23 cellular contexts compared by ENCODE assay signal in the genomic region with DNA sequence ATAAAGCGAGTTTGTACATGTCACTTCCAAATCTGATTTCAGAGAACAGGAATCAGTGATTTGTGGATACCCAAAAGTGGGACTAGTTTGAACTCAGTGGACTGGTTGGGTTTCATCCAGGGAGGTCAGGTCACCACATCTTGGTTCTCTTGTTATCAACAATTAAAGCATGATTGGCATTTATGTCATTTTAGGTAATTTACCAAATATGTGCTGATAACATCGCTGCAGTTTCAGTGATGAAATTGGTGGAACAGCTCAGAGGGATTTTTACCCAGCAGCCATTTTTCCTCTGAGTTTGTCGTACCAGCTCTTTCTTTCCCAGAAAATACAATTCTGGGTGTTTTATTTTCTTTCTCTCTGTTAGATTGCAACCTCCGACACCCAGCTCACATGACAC.
"Had no signal": no experiment of that assay in that cellular context is flagged by ENCODE, and none has a peak within 500 bp of the region (broad histone marks: within the 10 kb centered on the region; RNA-seq: fewer than 3 reads in every experiment).

No MANE protein-coding gene starts in this region.

- H3K27me3 ChIP-seq: colonic mucosa, foreskin keratinocyte had no signal

- ATAC-seq: effector memory CD8-positive, alpha-beta T cell; esophagus mucosa; gastrocnemius medialis; gastroesophageal sphincter; heart left ventricle; heart right ventricle had no signal

- DNase-seq: colonic mucosa; cortex of kidney; dermis blood vessel endothelial cell; effector CD4-positive, alpha-beta T cell; effector CD8-positive, alpha-beta T cell; effector memory CD4-positive, alpha-beta T cell; effector memory CD8-positive, alpha-beta T cell; endodermal cell; erythroblast; esophagus squamous epithelium; foreskin fibroblast; foreskin melanocyte; gastrocnemius medialis; glutamatergic neuron; heart right ventricle had no signal

- H3K4me3 Mint-ChIP-seq: dendritic cell treated with granulocyte-macrophage colony-stimulating factor and Interleukin-4, amounts not matched to agents 40 ng/mL and 50 ng/mL, for 4 days; effector memory CD8-positive, alpha-beta T cell; endodermal cell had no signal

- H3K27ac Mint-ChIP-seq: dendritic cell treated with granulocyte-macrophage colony-stimulating factor and Interleukin-4, amounts not matched to agents 40 ng/mL and 50 ng/mL, for 4 days; effector memory CD8-positive, alpha-beta T cell; endodermal cell had no signal

- H3K4me3 ChIP-seq: colonic mucosa, coronary artery, dorsolateral prefrontal cortex, esophagus squamous epithelium, gastrocnemius medialis, gastroesophageal sphincter, heart left ventricle, heart right ventricle had no signal

- H3K27ac ChIP-seq: colonic mucosa, coronary artery, dorsolateral prefrontal cortex, epithelial cell of prostate, esophagus squamous epithelium, foreskin keratinocyte, gastrocnemius medialis, gastroesophageal sphincter, heart left ventricle, heart right ventricle had no signal

- H3K4me1 ChIP-seq: colonic mucosa, esophagus squamous epithelium, foreskin keratinocyte, gastrocnemius medialis, gastroesophageal sphincter, heart left ventricle, heart right ventricle had no signal

- H3K36me3 ChIP-seq: colonic mucosa, esophagus squamous epithelium, gastrocnemius medialis, gastroesophageal sphincter, heart left ventricle, heart right ventricle had no signal

- H3K9me3 ChIP-seq: colonic mucosa, esophagus squamous epithelium, gastrocnemius medialis, gastroesophageal sphincter, heart left ventricle, heart right ventricle had no signal

- H3K9me3 Mint-ChIP-seq: dendritic cell treated with granulocyte-macrophage colony-stimulating factor and Interleukin-4, amounts not matched to agents 40 ng/mL and 50 ng/mL, for 4 days; effector memory CD8-positive, alpha-beta T cell; endodermal cell had no signal
